ENCODE assay signal across 12 cellular contexts in the genomic region with DNA sequence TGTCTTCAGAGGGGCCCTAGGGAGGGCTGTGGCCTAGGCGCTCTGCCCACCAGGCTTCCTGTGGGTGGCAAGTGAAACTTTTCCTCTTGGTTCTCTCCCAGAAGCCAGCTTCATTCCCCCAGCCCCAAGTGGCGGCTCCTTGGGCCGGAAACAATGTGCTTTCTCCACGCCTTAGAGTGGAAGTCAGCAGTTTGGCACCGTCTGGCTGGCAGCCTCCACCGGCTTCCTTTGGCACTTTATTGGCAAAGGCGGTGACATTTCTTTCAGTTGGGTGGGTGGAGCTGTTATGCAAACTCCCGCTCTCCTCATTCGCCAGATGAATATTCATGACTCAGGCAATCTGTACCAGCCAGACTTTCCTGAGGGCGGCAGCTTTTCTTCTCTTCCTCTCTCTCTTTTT.
DNase-seq lines count a peak whose midpoint lies in the region; ATAC-seq and TF ChIP-seq lines count a peak whose summit lies in the region.
"Had no signal": no experiment of that assay in that cellular context is flagged by ENCODE, and none has a peak within 500 bp of the region (broad histone marks: within the 10 kb centered on the region; RNA-seq: fewer than 3 reads in every experiment).

No MANE protein-coding gene starts in this region.

- ATAC-seq in esophagus mucosa (peak; percentile 77), GM21390 (IDR thresholded peaks at IDR 0.05; ENCODE audit: unreplicated experiment) (no peak), GM18861 (IDR thresholded peaks at IDR 0.05; ENCODE audit: unreplicated experiment) (no peak)

- H3K4me1 ChIP-seq in parathyroid adenoma (no peaks in the 10 kb centered on the region), neural progenitor cell (peaks cover 9% of the 10 kb centered on the region)

- TF ChIP-seq CTCF in parathyroid adenoma (IDR thresholded peaks at IDR 0.05) (no peak), neural progenitor cell (IDR thresholded peaks at IDR 0.05) (no peak)

- H3K4me1 Mint-ChIP-seq in neural progenitor cell: peaks cover 5% of the 10 kb centered on the region

- peaks cover 9% of the 10 kb centered on the region for H3F3A ChIP-seq in neural progenitor cell (ENCODE audit: low read depth)

- H3K4me3 ChIP-seq in MG63: no peak overlapping the region
- H3K4me3 ChIP-seq in parathyroid adenoma (ENCODE audit: low read depth, low read length): no peak overlapping the region
- no peak overlapping the region for H3K4me3 ChIP-seq in neural progenitor cell

- peaks cover 6% of the 10 kb centered on the region for H3K27me3 Mint-ChIP-seq in neural progenitor cell (ENCODE audit: insufficient read depth, low read depth)

- peak overlapping the region; percentile 18 for H3K4me2 ChIP-seq in parathyroid adenoma (ENCODE audit: low read length)
- no peak overlapping the region for H3K4me2 ChIP-seq in neural progenitor cell

- H3K36me3 ChIP-seq in MG63: no peaks in the 10 kb centered on the region
- H3K36me3 ChIP-seq in parathyroid adenoma (ENCODE audit: control insufficient read depth, insufficient read depth, low read length): no peaks in the 10 kb centered on the region
- no peaks in the 10 kb centered on the region for H3K36me3 ChIP-seq in neural progenitor cell
- H3K36me3 ChIP-seq: neutrophil had no signal

- no peak overlapping the region for H3K9ac ChIP-seq in parathyroid adenoma
- H3K9ac ChIP-seq in neural progenitor cell: no peak overlapping the region

- H3K27me3 ChIP-seq in MG63: no peaks in the 10 kb centered on the region
- H3K27me3 ChIP-seq in parathyroid adenoma (ENCODE audit: control insufficient read depth, insufficient read depth, low read length): no peaks in the 10 kb centered on the region
- no peaks in the 10 kb centered on the region for H3K27me3 ChIP-seq in neural progenitor cell
- H3K27me3 ChIP-seq: neutrophil had no signal

- H3K36me3 Mint-ChIP-seq in neural progenitor cell: no peaks in the 10 kb centered on the region

- no peaks in the 10 kb centered on the region for H3K79me2 ChIP-seq in parathyroid adenoma
- H3K79me2 ChIP-seq in neural progenitor cell (ENCODE audit: low read depth): no peaks in the 10 kb centered on the region

- H2AFZ ChIP-seq in parathyroid adenoma: no peak overlapping the region
- H2AFZ ChIP-seq in neural progenitor cell (replicated peaks): no peak overlapping the region

- H3K9me3 ChIP-seq in MG63 (no peaks in the 10 kb centered on the region), parathyroid adenoma (ENCODE audit: control insufficient read depth, low read length) (no peaks in the 10 kb centered on the region), neural progenitor cell (ENCODE audit: low read depth) (no peaks in the 10 kb centered on the region)
- H3K9me3 ChIP-seq: neutrophil had no signal

- DNase-seq in DMS 273 (lab: John Stamatoyannopoulos, UW; ENCODE audit: unreplicated experiment) (peak; percentile 100), MG63 (peak; percentile 92), neural progenitor cell (ENCODE audit: low spot score) (no peak)
- DNase-seq in activated naive CD4-positive, alpha-beta T cell treated with Interleukin-2 at 50 U/mL for 16 hours: no peak
- DNase-seq: COR-L47, NCI-H1436, T-helper 9 cell had no signal

- H3K27ac Mint-ChIP-seq in neural progenitor cell: no peak overlapping the region

- H4K20me1 ChIP-seq in neural progenitor cell (ENCODE audit: low read depth): no peaks in the 10 kb centered on the region

- H3K4me3 Mint-ChIP-seq in neural progenitor cell: no peak overlapping the region

- H3K27ac ChIP-seq in parathyroid adenoma: no peak overlapping the region
- H3K27ac ChIP-seq in neural progenitor cell: no peak overlapping the region
- H3K27ac ChIP-seq: neutrophil had no signal

- no peaks in the 10 kb centered on the region for H3K9me3 Mint-ChIP-seq in neural progenitor cell

Comparison
In these comparisons a context has a peak if more than half of its experiments do, and no peak if none do; other contexts are left out.
1. DNase-seq: peak in DMS 273 (single experiment) and MG63 (single experiment); none in activated naive CD4-positive, alpha-beta T cell treated with Interleukin-2 at 50 U/mL for 16 hours (single experiment) and neural progenitor cell (single experiment).